ENCODE assay signal across 26 cellular contexts in genomic region chrX:111498538-111499103, GRCh38. TPM values are rescaled to one million over a fixed set of nuclear protein-coding genes. Genes with fewer than 3 reads are reported as not detected.
DNase-seq lines count a peak whose midpoint lies in the region; ATAC-seq, FAIRE-seq and TF ChIP-seq lines count a peak whose summit lies in the region.
"Had no signal": no experiment of that assay in that cellular context is flagged by ENCODE, and none has a peak within 500 bp of the region (broad histone marks: within the 10 kb centered on the region; RNA-seq: fewer than 3 reads in every experiment).

No MANE protein-coding gene starts in this region.

- H3K9me3 ChIP-seq in liver (ENCODE audit: control insufficient read depth in 4 of 4, low read length in 3 of 4) (no peaks in the 10 kb centered on the region), HepG2 (ENCODE audit: low read length) (no peaks in the 10 kb centered on the region), astrocyte (ENCODE audit: insufficient read depth, low read depth, low read length) (no peaks in the 10 kb centered on the region), right lobe of liver (no peaks in the 10 kb centered on the region)
- H3K9me3 ChIP-seq: BE2C, BLaER1 had no signal

- H2AFZ ChIP-seq in HepG2 (ENCODE audit: low read length) = no peak overlapping the region
- no peak overlapping the region for H2AFZ ChIP-seq in astrocyte (ENCODE audit: low read depth, low read length)

- H3K36me3 Mint-ChIP-seq in astrocyte (ENCODE audit: low read depth, unreplicated experiment) = no peaks in the 10 kb centered on the region
- H3K36me3 Mint-ChIP-seq: CD14-positive monocyte; CD4-positive, alpha-beta memory T cell; CD4-positive, CD25-positive, alpha-beta regulatory T cell; CD8-positive, alpha-beta memory T cell had no signal

- no peak overlapping the region for H3K27ac Mint-ChIP-seq in astrocyte (ENCODE audit: unreplicated experiment)
- H3K27ac Mint-ChIP-seq: CD14-positive monocyte; CD4-positive, alpha-beta memory T cell had no signal

- TF ChIP-seq EP300 in HepG2 (IDR thresholded peaks at IDR 0.05; ENCODE audit: low read depth in 2 of 2, low read length in 2 of 2) = no peak
- no peak for TF ChIP-seq EP300 in HepG2 (CRISPR knock-in tag; IDR thresholded peaks at IDR 0.05; ENCODE audit: borderline replicate concordance)

- POLR2A ChIA-PET in HepG2 (lab: Yijun Ruan, JAX) = no interaction called here

- no peak for TF ChIP-seq POLR2A in HepG2 (IDR thresholded peaks at IDR 0.05; ENCODE audit: insufficient read depth in 1 of 2, low read depth in 2 of 2, low read length in 2 of 2)
- no peak for TF ChIP-seq POLR2A in right lobe of liver (IDR thresholded peaks at IDR 0.05)

- in situ Hi-C loops in HepG2 (cut with HindIII; ENCODE audit: extremely low pct_ligation_motif_present, low pct_unique_long_range_greater_than_20kb) = no loop called here

- no peak overlapping the region for H3K4me3 ChIP-seq in liver (ENCODE audit: low read depth in 1 of 3, low read length in 3 of 3)
- H3K4me3 ChIP-seq in HepG2 (replicated peaks in 1 of 3; ENCODE audit: insufficient read depth in 1 of 3, low read depth in 2 of 3, low read length in 3 of 3) = no peak overlapping the region
- no peak overlapping the region for H3K4me3 ChIP-seq in astrocyte (ENCODE audit: insufficient read depth, low read depth, low read length)
- no peak overlapping the region for H3K4me3 ChIP-seq in right lobe of liver
- H3K4me3 ChIP-seq: BLaER1 had no signal

- H3K9ac ChIP-seq in liver (ENCODE audit: low read depth in 1 of 2, low read length in 2 of 2) = no peak overlapping the region
- H3K9ac ChIP-seq in HepG2 (ENCODE audit: insufficient read depth, low read depth, low read length) = no peak overlapping the region
- no peak overlapping the region for H3K9ac ChIP-seq in astrocyte (ENCODE audit: low read length)
- H3K9ac ChIP-seq: BLaER1 had no signal

- 30% methylated on average over 3 of the region's 3 CpGs for WGBS in liver
- 0% methylated on average over 3 of the region's 3 CpGs for WGBS in HepG2 (ENCODE audit: low lambda C conversion rate)
- 35% methylated on average over 3 of the region's 3 CpGs for WGBS in right lobe of liver (ENCODE audit: insufficient coverage, low coverage, low lambda C conversion rate, missing lambda C conversion rate)

- H3K36me3 ChIP-seq in liver (ENCODE audit: control insufficient read depth in 4 of 4, insufficient read depth in 3 of 4, low read depth in 1 of 4, low read length in 3 of 4) (no peaks in the 10 kb centered on the region), HepG2 (replicated peaks in 1 of 2; ENCODE audit: control insufficient read depth in 1 of 2, insufficient read depth in 2 of 2, low read length in 2 of 2) (no peaks in the 10 kb centered on the region), astrocyte (ENCODE audit: insufficient read depth, low read length) (no peaks in the 10 kb centered on the region), right lobe of liver (no peaks in the 10 kb centered on the region)
- H3K36me3 ChIP-seq: BE2C, BLaER1 had no signal

- CTCF ChIA-PET in HepG2 (lab: Yijun Ruan, JAX; ENCODE audit: low intra/inter-chr PET ratio, low total read pairs) = no interaction called here

- no peak for FAIRE-seq in HepG2 (lab: Jason Lieb, UNC)
- FAIRE-seq in astrocyte (lab: Jason Lieb, UNC) = peak; percentile 76
- FAIRE-seq: G401.6, GM12891 had no signal

- H3K4me3 Mint-ChIP-seq in astrocyte (ENCODE audit: unreplicated experiment) = no peak overlapping the region
- H3K4me3 Mint-ChIP-seq: CD14-positive monocyte; CD4-positive, alpha-beta memory T cell; CD4-positive, CD25-positive, alpha-beta regulatory T cell; CD8-positive, alpha-beta memory T cell had no signal

- TF ChIP-seq RAD21 in liver (IDR thresholded peaks at IDR 0.05) (no peak), HepG2 (CRISPR knock-in tag; IDR thresholded peaks at IDR 0.05) (no peak)

- no peaks in the 10 kb centered on the region for H3K9me3 Mint-ChIP-seq in astrocyte (ENCODE audit: unreplicated experiment)
- H3K9me3 Mint-ChIP-seq: CD4-positive, alpha-beta memory T cell had no signal

- ATAC-seq in HepG2 (no peak), right lobe of liver (peak; percentile 66 to 92 (median 74)), HG03521 (IDR thresholded peaks at IDR 0.05; ENCODE audit: unreplicated experiment) (no peak)

- H3K27ac ChIP-seq in liver (ENCODE audit: low read depth in 1 of 2, low read length in 2 of 2) (no peak overlapping the region), HepG2 (ENCODE audit: extremely low read length, insufficient read depth, low read length) (no peak overlapping the region), astrocyte (ENCODE audit: low read depth, low read length) (no peak overlapping the region), right lobe of liver (peak overlapping the region in 2 of 3 donors; percentile 21)
- H3K27ac ChIP-seq: 22Rv1, BLaER1 had no signal

- H3K79me2 ChIP-seq in HepG2 (ENCODE audit: insufficient read depth, low read length) (no peaks in the 10 kb centered on the region), astrocyte (ENCODE audit: insufficient read depth, low read length) (no peaks in the 10 kb centered on the region)

- DNase-seq in HepG2 (ENCODE audit: low spot score) (no peak), astrocyte (ENCODE audit: low read depth) (no peak), right lobe of liver (no peak), iPS-NIHi11 (ENCODE audit: low spot score) (no peak), NCI-H146 (lab: John Stamatoyannopoulos, UW) (no peak)
- DNase-seq: ACHN; BE2C; C1 segment of cervical spinal cord; CD4-positive, alpha-beta memory T cell; CD4-positive, CD25-positive, alpha-beta regulatory T cell; CD8-positive, alpha-beta memory T cell; COR-L47; DMS 273 treated with DMSO at 0.1 percent for 48 hours; DMS153; DMS53; DMS79 treated with DMSO at 0.1 percent for 48 hours; GF-D8 had no signal

- peaks cover 0 to 3% (median 1%) of the 10 kb centered on the region in 4 donors for H3K4me1 ChIP-seq in liver (ENCODE audit: control insufficient read depth in 4 of 4, insufficient read depth in 4 of 4, low read length in 3 of 4)
- no peaks in the 10 kb centered on the region for H3K4me1 ChIP-seq in HepG2 (ENCODE audit: insufficient read depth, low read length)
- no peaks in the 10 kb centered on the region for H3K4me1 ChIP-seq in astrocyte (ENCODE audit: insufficient read depth, low read length)
- no peaks in the 10 kb centered on the region for H3K4me1 ChIP-seq in right lobe of liver
- H3K4me1 ChIP-seq: BLaER1 had no signal

- H3K4me2 ChIP-seq in HepG2 (ENCODE audit: low read depth, low read length) = no peak overlapping the region
- no peak overlapping the region for H3K4me2 ChIP-seq in astrocyte (ENCODE audit: low read length)
- H3K4me2 ChIP-seq: BLaER1 had no signal

- no peak for TF ChIP-seq CTCF in liver (IDR thresholded peaks at IDR 0.05; ENCODE audit: low read depth, low read length, missing input control)
- TF ChIP-seq CTCF in HepG2 (CRISPR knock-in tag; IDR thresholded peaks at IDR 0.05) = no peak
- TF ChIP-seq CTCF in astrocyte (IDR thresholded peaks at IDR 0.05; ENCODE audit: insufficient read depth, low read depth, low read length) = no peak
- no peak for TF ChIP-seq CTCF in right lobe of liver (IDR thresholded peaks at IDR 0.05)

- H4K20me1 ChIP-seq in HepG2 (ENCODE audit: insufficient read depth, low read length) (no peaks in the 10 kb centered on the region), astrocyte (ENCODE audit: insufficient read depth, low read length) (no peaks in the 10 kb centered on the region)
- H4K20me1 ChIP-seq: BLaER1 had no signal

- BruUV-seq in HepG2 (replicated peaks; lab: Mats Ljungman, UMichigan) = no TSS peak

- intact Hi-C loops in HepG2 (cut with micrococcal nuclease; ENCODE audit: unreplicated experiment) (no loop called here), right lobe of liver (cut with DNase I) (no loop called here)

- no peaks in the 10 kb centered on the region for H3K27me3 Mint-ChIP-seq in astrocyte (ENCODE audit: low read depth, unreplicated experiment)
- H3K27me3 Mint-ChIP-seq: CD4-positive, CD25-positive, alpha-beta regulatory T cell had no signal

- no peaks in the 10 kb centered on the region for H3K4me1 Mint-ChIP-seq in astrocyte (ENCODE audit: low read depth, unreplicated experiment)
- H3K4me1 Mint-ChIP-seq: CD14-positive monocyte; CD4-positive, alpha-beta memory T cell; CD4-positive, CD25-positive, alpha-beta regulatory T cell; CD8-positive, alpha-beta memory T cell had no signal

- H3K27me3 ChIP-seq in liver (ENCODE audit: control insufficient read depth in 4 of 4, insufficient read depth in 4 of 4, low read length in 3 of 4) (no peaks in the 10 kb centered on the region), HepG2 (ENCODE audit: control insufficient read depth in 1 of 2, insufficient read depth in 2 of 2, low read length in 2 of 2) (no peaks in the 10 kb centered on the region), astrocyte (ENCODE audit: insufficient read depth, low read length) (no peaks in the 10 kb centered on the region), right lobe of liver (no peaks in the 10 kb centered on the region)
- H3K27me3 ChIP-seq: BE2C had no signal

TF ChIP-seq in HepG2, 621 proteins besides CTCF, POLR2A, EP300 and RAD21 (continues in another document):
- TF ChIP-seq TRIM24 (CRISPR knock-in tag; IDR thresholded peaks at IDR 0.05) = no peak

RNA-seq across cellular contexts. Expression of gene SERTM2, which starts 12.8 kb away (rescaled TPM):
- 10 to 100 TPM in 1 of 2 donors, under 1 TPM in 1; 0.09 to 16.2 TPM for total RNA-seq in liver
- polyA plus RNA-seq in liver = 1 to 10 TPM in 1 of 2 donors, under 1 TPM in 1; 0.96 to 4.3 TPM
- total RNA-seq in HepG2 (2016; rRNA removed; fragmentation: Illumina TruSeq; extraction: Trizol) = not detected in 2 replicates
- total RNA-seq in HepG2 (2016; cell fraction: cytosol; rRNA removed; fragmentation: Illumina TruSeq; extraction: Trizol; ENCODE audit: low read depth) = not detected in 2 replicates
- total RNA-seq in HepG2 (2016; cell fraction: insoluble cytoplasmic fraction; rRNA removed; fragmentation: Illumina TruSeq; extraction: Trizol) = not detected in 2 replicates
- not detected in 2 replicates for total RNA-seq in HepG2 (2016; cell fraction: membrane; rRNA removed; fragmentation: Illumina TruSeq; extraction: Trizol)
- not detected in 2 replicates for total RNA-seq in HepG2 (2016; cell fraction: nucleus; rRNA removed; fragmentation: Illumina TruSeq; extraction: Trizol)
- not detected in 2 replicates for polyA plus RNA-seq in HepG2 (2011; rRNA removed)
- polyA plus RNA-seq in HepG2 (2011; cell fraction: cytosol; rRNA removed) = not detected in 2 replicates
- not detected in 2 replicates for polyA plus RNA-seq in HepG2 (2011; cell fraction: nucleus; rRNA removed)
- not detected in 2 replicates for polyA plus RNA-seq in HepG2 (2012)
- not detected in 2 replicates for polyA plus RNA-seq in HepG2 (2016; cell fraction: cytosol; fragmentation: Illumina TruSeq; extraction: Trizol; ENCODE audit: low read depth)
- not detected in 2 replicates for polyA plus RNA-seq in HepG2 (2016; cell fraction: insoluble cytoplasmic fraction; fragmentation: Illumina TruSeq; extraction: Trizol; ENCODE audit: low read depth)
- not detected in 2 replicates for polyA plus RNA-seq in HepG2 (2016; cell fraction: membrane; fragmentation: Illumina TruSeq; extraction: Trizol; ENCODE audit: low read depth)
- not detected in 2 replicates for polyA plus RNA-seq in HepG2 (2016; cell fraction: nucleus; fragmentation: Illumina TruSeq; extraction: Trizol; ENCODE audit: insufficient read depth, low read depth)
- polyA minus RNA-seq in HepG2 (2011; rRNA and poly(A)+ RNA removed; ENCODE audit: low replicate concordance) = not detected in 2 replicates
- not detected in 2 replicates for polyA minus RNA-seq in HepG2 (2011; cell fraction: cytosol; rRNA and poly(A)+ RNA removed)
- polyA minus RNA-seq in HepG2 (2011; cell fraction: nucleus; rRNA and poly(A)+ RNA removed) = not detected in 2 replicates
- 0.12 and 0.23 TPM in 2 replicates for total RNA-seq in astrocyte
- total RNA-seq in right lobe of liver = 10 to 100 TPM in 2 of 6 experiments, under 1 TPM in 4; 0.06 to 29.1 (median 0.25) TPM
- total RNA-seq: A172; A673; CD4-positive, alpha-beta memory T cell; CD4-positive, CD25-positive, alpha-beta regulatory T cell; CD8-positive, alpha-beta memory T cell had no signal
- polyA plus RNA-seq: CD14-positive monocyte; CD4-positive, alpha-beta memory T cell; CD4-positive, CD25-positive, alpha-beta regulatory T cell; CD8-positive, alpha-beta memory T cell had no signal

Comparison
In these comparisons a context has a peak if more than half of its experiments do, and no peak if none do; other contexts are left out.
1. H3K27ac ChIP-seq: peak in right lobe of liver (2 of 3); none in liver (0 of 2), HepG2 (single experiment) and astrocyte (single experiment).
2. ATAC-seq: peak in right lobe of liver (4 of 4); none in HepG2 (single experiment) and HG03521 (single experiment).